Comparison of ENCODE assay signal across 8 cellular contexts in genomic region chr11:68211546-68211945, GRCh38. TPM values are rescaled to one million over a fixed set of nuclear protein-coding genes. Genes with fewer than 3 reads are reported as not detected.
DNase-seq lines count a peak whose midpoint lies in the region; ATAC-seq and TF ChIP-seq lines count a peak whose summit lies in the region.

No MANE protein-coding gene starts in this region.

- H3K27ac ChIP-seq in left ventricle myocardium inferior (replicated peaks), result no peak overlapping the region
- peak overlapping the region; percentile 94 for H3K27ac ChIP-seq in vagina

- H3K4me1 Mint-ChIP-seq in brain, result peaks cover 66% of the 10 kb centered on the region
- H3K4me1 Mint-ChIP-seq in mesothelial cell of epicardium, result peaks cover 36% of the 10 kb centered on the region

- H3K4me3 Mint-ChIP-seq in brain, result peak overlapping the region; percentile 94 to 100 (median 96)
- peak overlapping the region; percentile 90 for H3K4me3 Mint-ChIP-seq in mesothelial cell of epicardium

- intact Hi-C loops in left ventricle myocardium inferior (cut with micrococcal nuclease), result no loop called here
- intact Hi-C loops in cardiac septum (cut with DNase I), result loop anchor here (5.0 kb wide), 2 partner anchors 89 to 179 kb away; partner anchors contain the start of genes CHKA and NDUFS8
- intact Hi-C loops in vagina (cut with DNase I), result loop anchor here (5.0 kb wide), 1 partner anchor 171 kb away; no protein-coding TSS in a partner anchor

- TF ChIP-seq POLR2A in vagina (IDR thresholded peaks at IDR 0.05), result no peak

- H3K36me3 ChIP-seq in left ventricle myocardium inferior (no peaks in the 10 kb centered on the region), vagina (no peaks in the 10 kb centered on the region)

- TF ChIP-seq CTCF in left ventricle myocardium inferior (IDR thresholded peaks at IDR 0.05; ENCODE audit: borderline replicate concordance) (no peak), brain (conservative IDR thresholded peaks at IDR 0.05) (no peak), mesothelial cell of epicardium (IDR thresholded peaks at IDR 0.05; ENCODE audit: unreplicated experiment) (no peak), vagina (IDR thresholded peaks at IDR 0.05) (no peak), GM20000 (IDR thresholded peaks at IDR 0.05; ENCODE audit: extremely low read depth, missing control alignments) (no peak)

- H3K27ac Mint-ChIP-seq in brain (peak overlapping the region; percentile 93 to 98 (median 97)), mesothelial cell of epicardium (peak overlapping the region; percentile 80)

- H3K27me3 ChIP-seq in left ventricle myocardium inferior (ENCODE audit: low read depth), result no peaks in the 10 kb centered on the region
- H3K27me3 ChIP-seq in vagina, result no peaks in the 10 kb centered on the region

- H3K4me3 ChIP-seq in left ventricle myocardium inferior, result peak overlapping the region; percentile 94
- peak overlapping the region; percentile 82 to 94 for H3K4me3 ChIP-seq in vagina

- H3K4me1 ChIP-seq in left ventricle myocardium inferior (peaks cover 82% of the 10 kb centered on the region), vagina (peaks cover 80% of the 10 kb centered on the region)

- no peak for ATAC-seq in HG02571 (IDR thresholded peaks at IDR 0.05; ENCODE audit: unreplicated experiment)

- peaks cover 3% of the 10 kb centered on the region for H3K27me3 Mint-ChIP-seq in brain
- H3K27me3 Mint-ChIP-seq in mesothelial cell of epicardium (ENCODE audit: low read depth), result no peaks in the 10 kb centered on the region

- H3K36me3 Mint-ChIP-seq in brain (peaks cover 4% of the 10 kb centered on the region), mesothelial cell of epicardium (no peaks in the 10 kb centered on the region)

- H3K9me3 ChIP-seq in left ventricle myocardium inferior (replicated peaks), result no peaks in the 10 kb centered on the region
- no peaks in the 10 kb centered on the region for H3K9me3 ChIP-seq in vagina

- H3K9me3 Mint-ChIP-seq in brain (peaks cover 0 to 6% (median 0%) of the 10 kb centered on the region in 5 experiments), mesothelial cell of epicardium (no peaks in the 10 kb centered on the region)

- DNase-seq in left ventricle myocardium inferior (no peak), cardiac septum (ENCODE audit: low spot score) (no peak), mesothelial cell of epicardium (ENCODE audit: low spot score in 2 of 2, unreplicated experiment in 2 of 2) (no peak), vagina (ENCODE audit: extremely low spot score in 2 of 2) (no peak), GM20000 (ENCODE audit: low spot score) (no peak), NCI-H1417 treated with DMSO at 0.1 percent for 48 hours (lab: John Stamatoyannopoulos, UW) (no peak)

RNA-seq across cellular contexts. Expression of gene KMT5B, which starts 1.6 kb away (rescaled TPM):
- total RNA-seq in left ventricle myocardium inferior (24.3 TPM), cardiac septum (37.7 TPM), mesothelial cell of epicardium (64.2 to 65.5 TPM (median 64.7 TPM) in 3 replicates), vagina (35.4 TPM)
- polyA plus RNA-seq in brain (ENCODE audit: insufficient read depth, low read depth, low replicate concordance), result 20.2 TPM
